Comparison of ENCODE assay signal across 22 cellular contexts in the genomic region with DNA sequence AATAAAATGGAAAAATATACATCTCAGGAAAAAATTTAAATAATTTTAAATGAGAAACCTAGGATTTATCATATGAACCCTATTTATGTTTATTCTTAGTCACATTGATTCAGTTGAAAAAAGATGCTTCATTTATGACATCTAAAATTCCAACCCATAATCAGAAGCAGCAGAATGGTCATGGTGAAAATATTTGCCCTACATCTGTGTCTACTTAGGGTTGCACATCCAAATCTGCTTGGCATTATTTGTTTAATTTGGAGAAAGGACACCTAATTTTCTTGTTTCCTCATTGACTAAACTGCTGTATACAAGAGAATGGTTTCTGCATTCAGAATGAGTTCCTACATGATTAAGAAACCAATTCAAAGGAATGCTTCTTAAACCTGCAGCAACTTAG.
"Had no signal": no experiment of that assay in that cellular context is flagged by ENCODE, and none has a peak within 500 bp of the region (broad histone marks: within the 10 kb centered on the region; RNA-seq: fewer than 3 reads in every experiment).

No MANE protein-coding gene starts in this region.

- DNase-seq: activated CD4-positive, alpha-beta memory T cell treated with anti-CD3 and anti-CD28 coated beads, Interleukin-2, amount 10 ng/mL, durations not matched to agents 7 days and 5 days; activated CD4-positive, alpha-beta T cell treated with anti-CD3 and anti-CD28 coated beads for 36 hours; activated CD4-positive, alpha-beta T cell treated with anti-CD3 and anti-CD28 coated beads, Interleukin-2, amount 50 U/mL, for 1 hour; activated gamma-delta T cell; activated naive CD4-positive, alpha-beta T cell treated with anti-CD3 and anti-CD28 coated beads for 36 hours; activated T-cell treated with anti-CD3 and anti-CD28 coated beads for 4 hours; activated T-cell treated with anti-CD3 and anti-CD28 coated beads, Interleukin-2, amount 50 U/mL, for 48 hours; amygdala; NCI-H1092; NCI-H1417 treated with DMSO at 0.1 percent for 48 hours; NCI-H1694; NCI-H2029; NCI-H2107; NCI-H510A treated with DMSO at 0.1 percent for 48 hours; NCI-H69; NK-92 treated with Interleukin-12 subunit alpha and Interleukin-12 subunit beta, amount 100 ng/mL, for 24 hours; OCI-M1; RPMI8226; T-cell; T-helper 2 cell; T1000 had no signal

- H3K4me3 ChIP-seq: SK-N-MC had no signal

- H3K27ac ChIP-seq: SK-N-MC had no signal
